In genomic region chr10:124737708-124738107, GRCh38 we compare ENCODE assay signal across 16 cellular contexts. TPM values are rescaled to one million over a fixed set of nuclear protein-coding genes. Genes with fewer than 3 reads are reported as not detected.
DNase-seq lines count a peak whose midpoint lies in the region; TF ChIP-seq lines count a peak whose summit lies in the region.
"Had no signal": no experiment of that assay in that cellular context is flagged by ENCODE, and none has a peak within 500 bp of the region (broad histone marks: within the 10 kb centered on the region; RNA-seq: fewer than 3 reads in every experiment).

No MANE protein-coding gene starts in this region.

- POLR2A ChIA-PET in MCF 10A (lab: Yijun Ruan, JAX) = interaction anchor here (1.5 to 2.6 kb wide), 3 partner anchors 9 to 28 kb away, joined by 5 to 14 read pairs (median 9); no protein-coding TSS in a partner anchor

- DNase-seq in breast epithelium (ENCODE audit: low spot score in 2 of 2) = no peak
- no peak for DNase-seq in MCF 10A (ENCODE audit: unreplicated experiment)
- peak; percentile 20 for DNase-seq in colonic mucosa
- no peak for DNase-seq in transverse colon
- no peak for DNase-seq in SHP77 (lab: John Stamatoyannopoulos, UW)
- no peak for DNase-seq in GM13976 (ENCODE audit: low spot score)
- no peak for DNase-seq in Kasumi-1 (lab: John Stamatoyannopoulos, UW)
- DNase-seq: activated CD4-positive, CD25-positive, alpha-beta regulatory T cell; brain microvascular endothelial cell; DMS53; stimulated activated naive CD8-positive, alpha-beta T cell treated with anti-CD3 and anti-CD28 coated beads, Interleukin-15, Interleukin-2, amounts not matched to agents 100 U/mL and 50 U/mL, for 24 hours had no signal

- intact Hi-C loops in breast epithelium (cut with DNase I; ENCODE audit: low total_unique reads) (loop anchor here (10.0 kb wide), 1 partner anchor 83 kb away; no protein-coding TSS in a partner anchor), MCF 10A (cut with micrococcal nuclease) (no loop called here), colonic mucosa (cut with DNase I) (no loop called here), transverse colon (cut with DNase I; ENCODE audit: low total_unique reads) (no loop called here)

- H3K4me1 ChIP-seq in breast epithelium = peaks cover 11 to 46% of the 10 kb centered on the region in 2 donors
- peaks cover 62% of the 10 kb centered on the region for H3K4me1 ChIP-seq in colonic mucosa
- peaks cover 91 to 100% (median 99%) of the 10 kb centered on the region in 4 donors for H3K4me1 ChIP-seq in transverse colon

- peak overlapping the region in 1 of 2 donors; percentile 65 for H3K9ac ChIP-seq in colonic mucosa (ENCODE audit: low read depth in 2 of 2, low read length in 2 of 2)

- TF ChIP-seq CTCF in breast epithelium (IDR thresholded peaks at IDR 0.05) (no peak), MCF 10A (IDR thresholded peaks at IDR 0.05; ENCODE audit: unreplicated experiment) (no peak), colonic mucosa (IDR thresholded peaks at IDR 0.05) (no peak), nephron (IDR thresholded peaks at IDR 0.05; ENCODE audit: unreplicated experiment in 3 of 3) (no peak), transverse colon (IDR thresholded peaks at IDR 0.05) (no peak), GM13976 (IDR thresholded peaks at IDR 0.05; ENCODE audit: borderline replicate concordance, control extremely low read depth, extremely low read depth, insufficient read depth, missing control alignments) (no peak)

- CTCF ChIA-PET in MCF 10A (lab: Yijun Ruan, JAX) = interaction anchor here (4.9 kb wide), 1 partner anchor 208 kb away, joined by 39 read pairs; no protein-coding TSS in a partner anchor

- H3K27ac ChIP-seq in breast epithelium = peak overlapping the region; percentile 25 to 77
- H3K27ac ChIP-seq in colonic mucosa = peak overlapping the region; percentile 43
- H3K27ac ChIP-seq in transverse colon = peak overlapping the region; percentile 86 to 94 (median 89)
- H3K27ac ChIP-seq: brain microvascular endothelial cell, SJSA1 had no signal

- H3K27me3 Mint-ChIP-seq in MCF 10A (ENCODE audit: insufficient read depth, unreplicated experiment) (no peaks in the 10 kb centered on the region), nephron (ENCODE audit: low read depth) (peaks cover 3% of the 10 kb centered on the region)

- no TSS peak for BruUV-seq in MCF 10A (replicated peaks; lab: Mats Ljungman, UMichigan)

- H3K27ac Mint-ChIP-seq in MCF 10A (ENCODE audit: low read depth, unreplicated experiment) (no peak overlapping the region), nephron (peak overlapping the region; percentile 34 to 99 (median 82))

- TF ChIP-seq POLR2A in breast epithelium (IDR thresholded peaks at IDR 0.05) (no peak), transverse colon (IDR thresholded peaks at IDR 0.05) (no peak)

- no peaks in the 10 kb centered on the region for H3K27me3 ChIP-seq in breast epithelium
- H3K27me3 ChIP-seq in colonic mucosa = no peaks in the 10 kb centered on the region
- no peaks in the 10 kb centered on the region for H3K27me3 ChIP-seq in transverse colon
- H3K27me3 ChIP-seq: brain microvascular endothelial cell, SJSA1 had no signal

- no peak overlapping the region for H3K4me3 Mint-ChIP-seq in MCF 10A (ENCODE audit: unreplicated experiment)
- peak overlapping the region in 1 of 3 experiments; percentile 25 for H3K4me3 Mint-ChIP-seq in nephron
- H3K4me3 Mint-ChIP-seq: activated T-helper 1 cell treated with anti-CD3 and anti-CD28 coated beads, Interleukin-12 subunit alpha, Interleukin-12 subunit beta, Interleukin-2, Interleukin-4 antibody, amounts not matched to agents 30 ng/mL and 10 ng/mL and 1 ng/mL, durations not matched to agents 14 hours and 24 hours and 36 hours had no signal

- H3K36me3 ChIP-seq in breast epithelium (no peaks in the 10 kb centered on the region), colonic mucosa (no peaks in the 10 kb centered on the region), transverse colon (no peaks in the 10 kb centered on the region)
- H3K36me3 ChIP-seq: brain microvascular endothelial cell, SJSA1 had no signal

- H3K9me3 ChIP-seq in breast epithelium (no peaks in the 10 kb centered on the region), colonic mucosa (no peaks in the 10 kb centered on the region), transverse colon (no peaks in the 10 kb centered on the region)
- H3K9me3 ChIP-seq: A549, SJSA1 had no signal

- WGBS in transverse colon (ENCODE audit: low coverage in 1 of 2), 2 donors = 69% methylated on average over 2 of the region's 2 CpGs; no CpG with 5 or more reads in 1 of the 2 donors

- H3K9me3 Mint-ChIP-seq in MCF 10A (ENCODE audit: unreplicated experiment) (no peaks in the 10 kb centered on the region), nephron (no peaks in the 10 kb centered on the region)
- H3K9me3 Mint-ChIP-seq: activated T-helper 1 cell treated with anti-CD3 and anti-CD28 coated beads, Interleukin-12 subunit alpha, Interleukin-12 subunit beta, Interleukin-2, Interleukin-4 antibody, amounts not matched to agents 30 ng/mL and 10 ng/mL and 1 ng/mL, durations not matched to agents 14 hours and 24 hours and 36 hours; neural crest cell had no signal

- in situ Hi-C loops in transverse colon (cut with MboI; ENCODE audit: low pct_ligation_motif_present in 1 of 4, low pct_unique_long_range_greater_than_20kb in 1 of 4, low sequenced_read_pairs in 3 of 4) (loop anchor here in 2 of 4 donors (10.0 to 25.0 kb wide), 2 partner anchors 93 to 100 kb away; no protein-coding TSS in a partner anchor), GM13976 (cut with MboI; ENCODE audit: low sequenced_read_pairs, unreplicated experiment) (no loop called here)

- H3K4me1 Mint-ChIP-seq in MCF 10A (ENCODE audit: insufficient read depth, unreplicated experiment) (peaks cover 63% of the 10 kb centered on the region), nephron (peaks cover 96% of the 10 kb centered on the region)

- H3K36me3 Mint-ChIP-seq in MCF 10A (ENCODE audit: insufficient read depth, unreplicated experiment) = peaks cover 17% of the 10 kb centered on the region
- peaks cover 5% of the 10 kb centered on the region for H3K36me3 Mint-ChIP-seq in nephron (ENCODE audit: low read depth)

- H3K4me3 ChIP-seq in breast epithelium = no peak overlapping the region
- H3K4me3 ChIP-seq in colonic mucosa = no peak overlapping the region
- H3K4me3 ChIP-seq in transverse colon = no peak overlapping the region
- H3K4me3 ChIP-seq: A549, SJSA1 had no signal

- TF ChIP-seq EP300 in transverse colon (IDR thresholded peaks at IDR 0.05; ENCODE audit: low read depth) = no peak

RNA-seq across cellular contexts. Expression of gene FAM53B, which starts 6.5 kb away (rescaled TPM):
- total RNA-seq in breast epithelium (10 to 100 TPM; 17.0 to 39.7 (median 22.8) TPM), MCF 10A (2022) (12.9 and 14.9 TPM in 2 replicates), colonic mucosa (10 to 100 TPM; 43.3 to 45.2 TPM), transverse colon (100 to 1,000 TPM in 1 of 4 donors, 10 to 100 TPM in 3; 41.0 to 110 (median 50.0) TPM)

RNA-seq across cellular contexts. Expression of gene EEF1AKMT2, which starts 54.0 kb away (rescaled TPM):
- 10 to 100 TPM; 14.1 to 23.6 (median 23.2) TPM for total RNA-seq in breast epithelium
- 17.5 and 18.6 TPM in 2 replicates for total RNA-seq in MCF 10A (2022)
- 10 to 100 TPM; 14.7 to 16.5 TPM for total RNA-seq in colonic mucosa
- 10 to 100 TPM in 2 of 4 donors, 1 to 10 TPM in 2; 5.2 to 19.1 (median 10.6) TPM for total RNA-seq in transverse colon
